ENCODE assay signal across 8 cellular contexts in the genomic region with DNA sequence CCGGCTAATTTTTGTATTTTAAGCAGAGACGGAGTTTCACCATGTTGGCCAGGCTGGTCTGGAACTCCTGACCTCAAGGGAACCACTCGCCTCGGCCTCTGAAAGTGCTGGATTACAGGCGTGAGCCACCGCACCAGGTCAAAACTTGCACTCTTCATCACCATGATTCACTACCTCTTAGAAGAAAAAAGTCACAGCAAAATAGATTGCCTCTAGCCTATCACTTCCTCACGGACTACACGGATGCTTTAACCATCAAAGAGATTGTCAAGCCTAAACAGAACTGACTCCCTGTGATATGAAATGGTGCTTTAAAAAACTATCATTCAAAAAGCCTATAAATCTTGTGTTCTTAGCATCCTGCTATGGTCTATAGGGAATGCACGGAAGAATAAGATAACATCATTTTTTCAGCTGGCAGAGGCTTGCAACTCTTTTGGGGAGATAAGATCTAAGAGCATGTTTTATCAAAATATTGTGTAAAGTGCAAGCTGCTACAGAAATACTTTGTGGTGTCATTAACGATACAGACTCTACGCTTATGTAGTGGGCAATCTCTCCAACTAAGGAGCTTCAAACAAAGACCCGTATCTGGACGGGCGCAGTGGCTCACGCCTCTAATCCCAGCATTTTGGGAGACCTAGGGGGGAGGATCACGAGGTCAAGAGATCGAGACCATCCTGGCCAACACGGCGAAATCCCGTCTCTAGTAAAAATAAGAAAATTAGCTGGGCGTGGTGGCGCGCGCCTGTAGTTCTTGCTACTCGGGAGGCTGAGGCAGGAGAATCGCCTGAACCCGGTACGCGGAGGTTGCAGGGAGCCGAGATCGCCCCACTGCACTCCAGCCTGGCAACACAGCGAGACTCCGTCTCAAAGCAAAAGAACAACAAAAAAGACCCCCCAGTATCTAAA. TPM values are rescaled to one million over a fixed set of nuclear protein-coding genes. Genes with fewer than 3 reads are reported as not detected.
A peak's percentile ranks its signal among the peaks of the same experiment; 100 is the strongest.
DNase-seq lines count a peak whose midpoint lies in the region; TF ChIP-seq lines count a peak whose summit lies in the region.

No MANE protein-coding gene starts in this region.

- no peak for TF ChIP-seq CTCF in GM12875 (IDR thresholded peaks at IDR 0.05; ENCODE audit: borderline replicate concordance, insufficient read depth, low read depth, low read length)
- TF ChIP-seq CTCF in RWPE1 (conservative IDR thresholded peaks at IDR 0.05; ENCODE audit: low read depth), result no peak

- H3K36me3 ChIP-seq in esophagus (ENCODE audit: control insufficient read depth in 2 of 2, insufficient read depth in 2 of 2, low read length in 1 of 2), result no peaks in the 10 kb centered on the region
- H3K36me3 ChIP-seq in rectal smooth muscle tissue (ENCODE audit: control insufficient read depth, insufficient read depth, low read length), result no peaks in the 10 kb centered on the region

- H3K4me3 ChIP-seq in GM12875 (ENCODE audit: low read depth, low read length), result peak overlapping the region; percentile 91
- peak overlapping the region; percentile 93 to 96 for H3K4me3 ChIP-seq in esophagus (ENCODE audit: low read depth in 1 of 2, low read length in 2 of 2)
- peak overlapping the region; percentile 91 for H3K4me3 ChIP-seq in rectal smooth muscle tissue (ENCODE audit: low read length)

- 25 to 33% methylated on average over 33 of the region's 33 CpGs for WGBS in esophagus, 2 donors

- CTCF ChIA-PET in RWPE1 (lab: Yijun Ruan, JAX), result no interaction called here

- H3K27me3 ChIP-seq in esophagus (ENCODE audit: control insufficient read depth in 1 of 2, insufficient read depth in 2 of 2, low read length in 2 of 2), result no peaks in the 10 kb centered on the region
- no peaks in the 10 kb centered on the region for H3K27me3 ChIP-seq in rectal smooth muscle tissue (ENCODE audit: control insufficient read depth, insufficient read depth, low read length)

- H3K9ac ChIP-seq in rectal smooth muscle tissue (ENCODE audit: low read length), result no peak overlapping the region

- POLR2A ChIA-PET in RWPE1 (lab: Yijun Ruan, JAX; ENCODE audit: low non-redundant PET), result no interaction called here

- no peak for DNase-seq in RWPE1 (ENCODE audit: low spot score)
- no peak for DNase-seq in NCI-H345 (lab: John Stamatoyannopoulos, UW)
- no peak for DNase-seq in central memory CD4-positive, alpha-beta T cell
- no peak for DNase-seq in NCI-H1417 (lab: John Stamatoyannopoulos, UW)
- no peak for DNase-seq in T1000 (lab: John Stamatoyannopoulos, UW)

- H3K27ac ChIP-seq in RWPE1, result peak overlapping the region; percentile 93
- H3K27ac ChIP-seq in esophagus (ENCODE audit: low read depth in 2 of 2, low read length in 1 of 2), result peak overlapping the region; percentile 96 to 98
- peak overlapping the region; percentile 2 for H3K27ac ChIP-seq in rectal smooth muscle tissue (ENCODE audit: low read depth, low read length)

- H3K9me3 ChIP-seq in esophagus (ENCODE audit: control insufficient read depth in 2 of 2, insufficient read depth in 1 of 2, low read depth in 1 of 2, low read length in 1 of 2), result no peaks in the 10 kb centered on the region

- H3K4me1 ChIP-seq in esophagus (ENCODE audit: control insufficient read depth in 2 of 2, insufficient read depth in 2 of 2, low read length in 1 of 2) (peaks cover 3 to 4% of the 10 kb centered on the region in 2 donors), rectal smooth muscle tissue (ENCODE audit: control insufficient read depth, insufficient read depth, low read length) (no peaks in the 10 kb centered on the region)

RNA-seq across cellular contexts. Expression of gene TFB2M, which starts 1.0 kb away (rescaled TPM):
- polyA plus RNA-seq in esophagus, result 1 to 10 TPM; 2.1 to 8.6 TPM

RNA-seq across cellular contexts. Expression of gene CNST, which starts 1.2 kb away (rescaled TPM):
- polyA plus RNA-seq in esophagus, result 10 to 100 TPM in 1 of 2 donors, 1 to 10 TPM in 1; 7.5 to 12.2 TPM

RNA-seq across cellular contexts. Expression of gene SMYD3, which starts 58.0 kb away (rescaled TPM):
- polyA plus RNA-seq in esophagus, result 1 to 10 TPM; 5.0 to 5.7 TPM

Comparison
In these comparisons a context has a peak if more than half of its experiments do, and no peak if none do; other contexts are left out.
1. H3K27ac ChIP-seq: peak in every context shown above with its lines; median percentile 97 in esophagus; 93 in RWPE1; 2 in rectal smooth muscle tissue.